In genomic region chr6:72624557-72625160, GRCh38 we compare ENCODE assay signal across 8 cellular contexts. TPM values are rescaled to one million over a fixed set of nuclear protein-coding genes. Genes with fewer than 3 reads are reported as not detected.
DNase-seq lines count a peak whose midpoint lies in the region; ATAC-seq, FAIRE-seq and TF ChIP-seq lines count a peak whose summit lies in the region.

No MANE protein-coding gene starts in this region.

- no peaks in the 10 kb centered on the region for H3K9me3 ChIP-seq in K562 (replicated peaks; ENCODE audit: control insufficient read depth, insufficient read depth, low read depth, low read length)

- peak overlapping the region in 1 of 2 experiments; percentile 77; a peak in 1 of 4 replicates for H3K9ac ChIP-seq in K562 (ENCODE audit: insufficient read depth in 1 of 2, low read depth in 2 of 2, low read length in 2 of 2)

- peak overlapping the region; percentile 37 for H3K4me3 Mint-ChIP-seq in activated naive CD4-positive, alpha-beta T cell treated with anti-CD3 and anti-CD28 coated beads for 36 hours
- no peak overlapping the region for H3K4me3 Mint-ChIP-seq in activated naive CD4-positive, alpha-beta T cell treated with anti-CD3 and anti-CD28 coated beads, Interleukin-2, amount 10 ng/mL, durations not matched to agents 7 days and 5 days

- peaks cover 52% of the 10 kb centered on the region for H3K4me1 Mint-ChIP-seq in activated naive CD4-positive, alpha-beta T cell treated with anti-CD3 and anti-CD28 coated beads for 36 hours (ENCODE audit: low read depth)
- H3K4me1 Mint-ChIP-seq in activated naive CD4-positive, alpha-beta T cell treated with anti-CD3 and anti-CD28 coated beads, Interleukin-2, amount 10 ng/mL, durations not matched to agents 7 days and 5 days, result peaks cover 59% of the 10 kb centered on the region

- no TSS peak for BruUV-seq in K562 (replicated peaks; lab: Mats Ljungman, UMichigan)

- no peak for TF ChIP-seq EP300 in K562 (IDR thresholded peaks at IDR 0.05; ENCODE audit: low read length)

- CTCF ChIA-PET in activated naive CD4-positive, alpha-beta T cell treated with anti-CD3 and anti-CD28 coated beads for 36 hours (lab: Charles Lee), result interaction anchor here (0.7 to 1.0 kb wide), 2 partner anchors 14 to 103 kb away, joined by 3 to 4 read pairs; no protein-coding TSS in a partner anchor
- CTCF ChIA-PET in activated naive CD4-positive, alpha-beta T cell treated with anti-CD3 and anti-CD28 coated beads, Interleukin-2, amount 10 ng/mL, durations not matched to agents 7 days and 5 days (lab: Charles Lee), result interaction anchor here (0.6 to 1.8 kb wide), 2 partner anchors 8 to 10 kb away, joined by 3 to 6 read pairs; no protein-coding TSS in a partner anchor
- CTCF ChIA-PET in K562 (lab: Yijun Ruan, JAX; ENCODE audit: low intra/inter-chr PET ratio), result no interaction called here

- peaks cover 15% of the 10 kb centered on the region for H3K36me3 Mint-ChIP-seq in activated naive CD4-positive, alpha-beta T cell treated with anti-CD3 and anti-CD28 coated beads for 36 hours (ENCODE audit: low read depth)
- H3K36me3 Mint-ChIP-seq in activated naive CD4-positive, alpha-beta T cell treated with anti-CD3 and anti-CD28 coated beads, Interleukin-2, amount 10 ng/mL, durations not matched to agents 7 days and 5 days, result peaks cover 12% of the 10 kb centered on the region

- no peaks in the 10 kb centered on the region for H3K27me3 ChIP-seq in K562 (ENCODE audit: control insufficient read depth in 2 of 2, insufficient read depth in 2 of 2, low read length in 2 of 2)

- 26% methylated on average over 3 of the region's 3 CpGs for WGBS in K562 (ENCODE audit: insufficient coverage, low coverage, missing lambda C conversion rate)

- peak; percentile 89 for FAIRE-seq in K562 (lab: Jason Lieb, UNC)

- in situ Hi-C loops in K562 (cut with MboI), result loop anchor here (10.0 kb wide), 1 partner anchor 510 kb away; no protein-coding TSS in a partner anchor

- ATAC-seq in K562 (peak; percentile 42), esophagus mucosa (no peak), HG03342 (IDR thresholded peaks at IDR 0.05; ENCODE audit: unreplicated experiment) (no peak)

- no peak overlapping the region for H3K27ac Mint-ChIP-seq in activated naive CD4-positive, alpha-beta T cell treated with anti-CD3 and anti-CD28 coated beads for 36 hours
- H3K27ac Mint-ChIP-seq in activated naive CD4-positive, alpha-beta T cell treated with anti-CD3 and anti-CD28 coated beads, Interleukin-2, amount 10 ng/mL, durations not matched to agents 7 days and 5 days, result no peak overlapping the region

- no peak overlapping the region; the same call in 1 of the 2 replicates for H3K4me3 ChIP-seq in K562

- H3K79me2 ChIP-seq in K562 (ENCODE audit: control insufficient read depth, insufficient read depth, low read length), result peaks cover 42% of the 10 kb centered on the region

- H3K4me1 ChIP-seq in K562 (replicated peaks in 1 of 2; ENCODE audit: control insufficient read depth in 2 of 2, insufficient read depth in 2 of 2, low read length in 2 of 2), result peaks cover 19 to 33% of the 10 kb centered on the region in 2 experiments; a peak in 4 of 5 replicates

- H3K27ac ChIP-seq in K562 (ENCODE audit: extremely low read depth, low read depth, low read length), result no peak overlapping the region

- TF ChIP-seq CTCF in K562 (IDR thresholded peaks at IDR 0.05 in 2 of 3, conservative IDR thresholded peaks at IDR 0.05 in 1 of 3; ENCODE audit: insufficient read depth in 2 of 3, low read depth in 1 of 3, low read length in 3 of 3), result peak; percentile 39 to 74 (median 66)

- intact Hi-C loops in activated naive CD4-positive, alpha-beta T cell treated with anti-CD3 and anti-CD28 coated beads for 36 hours (cut with micrococcal nuclease), result loop anchor here (5.0 to 10.0 kb wide), 4 partner anchors 328 to 1100 kb away; partner anchors contain the start of gene SLC17A5
- intact Hi-C loops in K562 (cut with micrococcal nuclease), result loop anchor here (5.0 kb wide), 2 partner anchors 62 to 358 kb away; no protein-coding TSS in a partner anchor

- POLR2A ChIA-PET in K562 (lab: Yijun Ruan, JAX), result no interaction called here

- no peaks in the 10 kb centered on the region for H3K9me3 Mint-ChIP-seq in activated naive CD4-positive, alpha-beta T cell treated with anti-CD3 and anti-CD28 coated beads for 36 hours
- H3K9me3 Mint-ChIP-seq in activated naive CD4-positive, alpha-beta T cell treated with anti-CD3 and anti-CD28 coated beads, Interleukin-2, amount 10 ng/mL, durations not matched to agents 7 days and 5 days, result no peaks in the 10 kb centered on the region

- H3K4me2 ChIP-seq in K562 (ENCODE audit: insufficient read depth, low read length), result no peak overlapping the region

- peak; percentile 49 to 65 for TF ChIP-seq RAD21 in K562 (CRISPR knock-in tag; conservative IDR thresholded peaks at IDR 0.05 in 1 of 2, IDR thresholded peaks at IDR 0.05 in 1 of 2)

- H3K9me1 ChIP-seq in K562 (ENCODE audit: control insufficient read depth, insufficient read depth, low read length), result no peaks in the 10 kb centered on the region

- no peak for DNase-seq in activated naive CD4-positive, alpha-beta T cell treated with anti-CD3 and anti-CD28 coated beads for 36 hours
- DNase-seq in activated naive CD4-positive, alpha-beta T cell treated with anti-CD3 and anti-CD28 coated beads, Interleukin-2, amount 10 ng/mL, durations not matched to agents 7 days and 5 days, result no peak
- peak; percentile 52 for DNase-seq in NCI-H2227 (lab: John Stamatoyannopoulos, UW; ENCODE audit: unreplicated experiment)
- peak; percentile 42 to 57 (median 46) for DNase-seq in K562 (ENCODE audit: extremely low read depth in 1 of 4, low spot score in 3 of 4)
- peak; percentile 6 for DNase-seq in midbrain (lab: John Stamatoyannopoulos, UW)
- no peak for DNase-seq in SHP77 treated with DMSO at 0.1 percent for 48 hours (lab: John Stamatoyannopoulos, UW)

- no peaks in the 10 kb centered on the region for H4K20me1 ChIP-seq in K562 (replicated peaks; ENCODE audit: control insufficient read depth, insufficient read depth, low read length)

- no peaks in the 10 kb centered on the region for H3K36me3 ChIP-seq in K562 (ENCODE audit: control insufficient read depth, insufficient read depth, low read length)

- no peak for TF ChIP-seq POLR2A in K562 (conservative IDR thresholded peaks at IDR 0.05)

- no peak overlapping the region for H2AFZ ChIP-seq in K562 (ENCODE audit: low read depth, low read length)

- H3K27me3 Mint-ChIP-seq in activated naive CD4-positive, alpha-beta T cell treated with anti-CD3 and anti-CD28 coated beads for 36 hours (ENCODE audit: low read depth), result no peaks in the 10 kb centered on the region
- peaks cover 7% of the 10 kb centered on the region for H3K27me3 Mint-ChIP-seq in activated naive CD4-positive, alpha-beta T cell treated with anti-CD3 and anti-CD28 coated beads, Interleukin-2, amount 10 ng/mL, durations not matched to agents 7 days and 5 days

TF ChIP-seq in K562, 482 proteins besides CTCF, POLR2A, EP300 and RAD21 (continues in another document):
- TF ChIP-seq SMC3 (conservative IDR thresholded peaks at IDR 0.05; ENCODE audit: insufficient read depth, low read depth, low read length) (0 out of 2 replicates have a peak, but pooled peaks have one; percentile 23), PHF8 (IDR thresholded peaks at IDR 0.05; ENCODE audit: borderline replicate concordance, low read length) (no peak), TFE3 (CRISPR knock-in tag; IDR thresholded peaks at IDR 0.05) (no peak), DPF2 (IDR thresholded peaks at IDR 0.05) (no peak)

RNA-seq across cellular contexts. Expression of gene KCNQ5, which starts 2.8 kb away (rescaled TPM):
- 10 to 100 TPM; 11.8 to 12.0 TPM for total RNA-seq in activated naive CD4-positive, alpha-beta T cell treated with anti-CD3 and anti-CD28 coated beads for 36 hours
- total RNA-seq in K562 (2011; cell fraction: chromatin; rRNA removed; ENCODE audit: low replicate concordance), result 6.0 and 20.4 TPM in 2 replicates
- total RNA-seq in K562 (2011; cell fraction: nucleolus; rRNA removed), result 4.3 and 5.5 TPM in 2 replicates
- total RNA-seq in K562 (2011; cell fraction: nucleoplasm; rRNA removed), result 11.5 and 12.2 TPM in 2 replicates
- total RNA-seq in K562 (2014; rRNA removed) (2.4 and 2.6 TPM in 2 replicates), K562 (2014; rRNA removed; fragmentation: Illumina TruSeq; extraction: Trizol) (3.8 and 4.4 TPM in 2 replicates), K562 (2015; rRNA removed; fragmentation: Illumina TruSeq; extraction: Trizol) (5.9 and 6.5 TPM in 2 replicates), K562 (2021) (5.0 and 5.7 TPM in 2 replicates), esophagus mucosa (0.96 TPM)
- polyA plus RNA-seq in K562 (2011; rRNA removed) (2.0 and 3.5 TPM in 2 replicates), K562 (2014; fragmentation: Illumina TruSeq; extraction: Trizol) (2.5 and 3.1 TPM in 2 replicates), K562 (2014; fragmentation: Nextera tagmentation; extraction: Ambion mirVana) (1 to 10 TPM in 1 of 2 experiments, under 1 TPM in 1; 0.31 to 1.1 TPM), K562 (2014; rRNA removed) (2.0 and 2.5 TPM in 2 replicates)
- polyA plus RNA-seq in K562 (2011; cell fraction: cytosol; rRNA removed), result 0.81 and 2.0 TPM in 2 replicates
- polyA plus RNA-seq in K562 (2011; cell fraction: nucleus; rRNA removed), result 2.2 and 3.4 TPM in 2 replicates
- polyA plus RNA-seq in K562 (2012), result 1.7 and 4.0 TPM in 2 replicates
- polyA minus RNA-seq in K562 (2011; rRNA and poly(A)+ RNA removed), result 5.4 and 9.4 TPM in 2 replicates
- 2.8 and 4.7 TPM in 2 replicates for polyA minus RNA-seq in K562 (2011; cell fraction: cytosol; rRNA and poly(A)+ RNA removed)
- 10.6 and 24.9 TPM in 2 replicates for polyA minus RNA-seq in K562 (2011; cell fraction: nucleus; rRNA and poly(A)+ RNA removed)

Comparison
In these comparisons a context has a peak if more than half of its experiments do, and no peak if none do; other contexts are left out.
1. DNase-seq: peak in NCI-H2227 (single experiment), K562 (4 of 4) and midbrain (single experiment); none in activated naive CD4-positive, alpha-beta T cell treated with anti-CD3 and anti-CD28 coated beads for 36 hours (single experiment), activated naive CD4-positive, alpha-beta T cell treated with anti-CD3 and anti-CD28 coated beads, Interleukin-2, amount 10 ng/mL, durations not matched to agents 7 days and 5 days (single experiment) and SHP77 treated with DMSO at 0.1 percent for 48 hours (single experiment).